ENCODE assay signal across 9 cellular contexts in genomic region chr3:195133462-195133861, GRCh38.
DNase-seq lines count a peak whose midpoint lies in the region; ATAC-seq and TF ChIP-seq lines count a peak whose summit lies in the region.
"Had no signal": no experiment of that assay in that cellular context is flagged by ENCODE, and none has a peak within 500 bp of the region (broad histone marks: within the 10 kb centered on the region; RNA-seq: fewer than 3 reads in every experiment).

No MANE protein-coding gene starts in this region.

- peak overlapping the region in 4 of 5 experiments; percentile 54 to 72 (median 66) for H3K27ac Mint-ChIP-seq in brain
- no peak overlapping the region for H3K27ac Mint-ChIP-seq in CD14-positive monocyte

- H3K4me3 Mint-ChIP-seq in brain (peak overlapping the region in 1 of 5 experiments; percentile 29), CD14-positive monocyte (no peak overlapping the region)

- no peak overlapping the region for H3K9ac ChIP-seq in rectal smooth muscle tissue (ENCODE audit: low read length)

- peak overlapping the region; percentile 85 for H3K27ac ChIP-seq in rectal smooth muscle tissue (ENCODE audit: low read depth, low read length)

- DNase-seq in GM13976 (ENCODE audit: low spot score) (peak; percentile 55), NCI-H1417 treated with DMSO at 0.1 percent for 48 hours (lab: John Stamatoyannopoulos, UW) (peak; percentile 53), CD14-positive monocyte (ENCODE audit: low spot score) (no peak), DMS79 (lab: John Stamatoyannopoulos, UW) (no peak)
- DNase-seq: SW 1271 had no signal

- no peak for ATAC-seq in GM21825 (IDR thresholded peaks at IDR 0.05; ENCODE audit: unreplicated experiment)
- ATAC-seq in HG03521 (IDR thresholded peaks at IDR 0.05; ENCODE audit: unreplicated experiment) = no peak

- no peaks in the 10 kb centered on the region for H3K36me3 ChIP-seq in rectal smooth muscle tissue (ENCODE audit: control insufficient read depth, insufficient read depth, low read length)

- no peaks in the 10 kb centered on the region for H3K36me3 Mint-ChIP-seq in brain
- H3K36me3 Mint-ChIP-seq in CD14-positive monocyte = peaks cover 13 to 14% of the 10 kb centered on the region in 2 donors

- in situ Hi-C loops in GM13976 (cut with MboI; ENCODE audit: low sequenced_read_pairs, unreplicated experiment) = loop anchor here (10.0 kb wide), 1 partner anchor 121 kb away; no protein-coding TSS in a partner anchor

- H3K9me3 Mint-ChIP-seq in brain (no peaks in the 10 kb centered on the region), CD14-positive monocyte (peaks cover 0 to 3% (median 0%) of the 10 kb centered on the region in 7 donors)

- H3K4me1 ChIP-seq in rectal smooth muscle tissue (ENCODE audit: control insufficient read depth, insufficient read depth, low read length) = peaks cover 7% of the 10 kb centered on the region

- intact Hi-C loops in CD14-positive monocyte (cut with micrococcal nuclease) = no loop called here

- H3K27me3 Mint-ChIP-seq in brain (peaks cover 4% of the 10 kb centered on the region), CD14-positive monocyte (ENCODE audit: low read depth in 3 of 3) (peaks cover 0 to 3% (median 0%) of the 10 kb centered on the region in 3 donors)

- TF ChIP-seq CTCF in GM13976 (IDR thresholded peaks at IDR 0.05; ENCODE audit: borderline replicate concordance, control extremely low read depth, extremely low read depth, insufficient read depth, missing control alignments) = peak; percentile 18
- no peak for TF ChIP-seq CTCF in brain (conservative IDR thresholded peaks at IDR 0.05)
- TF ChIP-seq CTCF in CD14-positive monocyte (IDR thresholded peaks at IDR 0.05) = no peak

- H3K4me1 Mint-ChIP-seq in brain (peaks cover 63% of the 10 kb centered on the region), CD14-positive monocyte (peaks cover 12% of the 10 kb centered on the region)

- H3K4me3 ChIP-seq in rectal smooth muscle tissue (ENCODE audit: low read length) = no peak overlapping the region

- no peaks in the 10 kb centered on the region for H3K27me3 ChIP-seq in rectal smooth muscle tissue (ENCODE audit: control insufficient read depth, insufficient read depth, low read length)

Comparison
In these comparisons a context has a peak if more than half of its experiments do, and no peak if none do; other contexts are left out.
1. DNase-seq: peak in GM13976 (single experiment) and NCI-H1417 treated with DMSO at 0.1 percent for 48 hours (single experiment); none in CD14-positive monocyte (single experiment) and DMS79 (single experiment).
2. H3K27ac Mint-ChIP-seq: peak in brain (4 of 5); none in CD14-positive monocyte (0 of 7).